8 cellular contexts compared by ENCODE assay signal in the genomic region with DNA sequence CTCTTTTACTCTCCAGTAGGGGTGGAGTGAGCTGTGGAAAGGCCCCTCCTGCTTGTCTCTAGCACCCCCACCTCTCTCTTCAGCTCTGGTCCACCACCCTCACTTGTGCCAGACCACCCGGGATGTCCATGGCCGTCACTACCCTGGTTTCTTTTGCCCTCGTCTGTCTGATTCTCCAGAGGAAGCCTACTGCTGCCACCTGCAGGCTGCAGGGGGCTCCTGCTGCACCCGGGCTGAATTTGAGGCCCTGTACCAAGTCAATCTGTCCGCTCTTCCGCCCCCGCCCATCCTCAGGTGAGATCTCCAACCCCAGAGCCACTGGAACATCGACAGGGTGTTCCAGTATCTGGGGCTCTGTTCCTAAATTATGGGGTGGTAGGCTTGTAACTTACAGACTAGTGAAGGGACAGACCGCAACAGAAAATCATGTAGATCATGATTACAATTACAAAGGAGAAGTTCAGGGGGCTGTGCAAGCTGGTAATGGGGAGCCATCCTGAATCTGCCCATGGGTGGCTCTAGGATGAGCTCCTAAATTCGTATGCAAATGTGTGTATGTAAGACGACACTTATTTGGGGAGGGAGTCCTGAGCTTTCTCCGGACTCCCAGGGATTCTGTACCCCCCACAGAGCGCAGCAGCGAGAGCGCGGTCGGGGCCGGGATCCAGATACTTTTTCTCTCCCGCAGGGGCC. TPM values are rescaled to one million over a fixed set of nuclear protein-coding genes. Genes with fewer than 3 reads are reported as not detected.
A peak's percentile ranks its signal among the peaks of the same experiment; 100 is the strongest.
DNase-seq lines count a peak whose midpoint lies in the region; ATAC-seq and TF ChIP-seq lines count a peak whose summit lies in the region.

No MANE protein-coding gene starts in this region.

- no peaks in the 10 kb centered on the region for H3K27me3 ChIP-seq in layer of hippocampus (ENCODE audit: control insufficient read depth, insufficient read depth, low read length)

- H3K27ac ChIP-seq in layer of hippocampus (ENCODE audit: low read depth, low read length), result peak overlapping the region; percentile 77

- DNase-seq in 8988T (peak; percentile 69), NCI-H460 (ENCODE audit: extremely low read depth, low read depth) (peak; percentile 75), choroid plexus epithelial cell (ENCODE audit: low read depth) (peak; percentile 89)
- peak; percentile 78 to 89 for DNase-seq in activated CD4-positive, alpha-beta T cell treated with anti-CD3 and anti-CD28 coated beads for 24 hours (ENCODE audit: low read depth in 2 of 2)
- DNase-seq in stimulated activated CD4-positive, alpha-beta T cell treated with anti-CD3 and anti-CD28 coated beads, Interleukin-1b, Interleukin-23, amount 100 ng/mL, for 24 hours (ENCODE audit: low read depth in 4 of 4, low spot score in 1 of 4), result peak; percentile 62 to 88 (median 67)

- ATAC-seq in GM18867 (IDR thresholded peaks at IDR 0.05; ENCODE audit: unreplicated experiment) (peak; percentile 28), HG03439 (IDR thresholded peaks at IDR 0.05; ENCODE audit: unreplicated experiment) (peak; percentile 22)

- H3K4me3 ChIP-seq in choroid plexus epithelial cell (ENCODE audit: low read depth, low read length), result peak overlapping the region; percentile 84

- peak; percentile 94 for TF ChIP-seq CTCF in choroid plexus epithelial cell (conservative IDR thresholded peaks at IDR 0.05; ENCODE audit: low read depth, low read length)

RNA-seq across cellular contexts. Expression of gene UNC45A, which starts 0.7 kb away (rescaled TPM):
- total RNA-seq in NCI-H460 (2014; rRNA removed; shearing (Covaris generic)), result 30.3 and 31.5 TPM in 2 replicates
- 55.7 and 62.0 TPM in 2 replicates for polyA plus RNA-seq in NCI-H460 (2014; cell fraction: nucleus; rRNA removed)

RNA-seq across cellular contexts. Expression of gene HDDC3, which starts 2.1 kb away (rescaled TPM):
- total RNA-seq in NCI-H460 (2014; rRNA removed; shearing (Covaris generic)), result 19.7 and 21.1 TPM in 2 replicates
- polyA plus RNA-seq in NCI-H460 (2014; cell fraction: nucleus; rRNA removed), result 26.2 and 40.1 TPM in 2 replicates

RNA-seq across cellular contexts. Expression of gene RCCD1, which starts 20.3 kb away (rescaled TPM):
- 24.1 TPM in 2 replicates for total RNA-seq in NCI-H460 (2014; rRNA removed; shearing (Covaris generic))
- polyA plus RNA-seq in NCI-H460 (2014; cell fraction: nucleus; rRNA removed), result 137 and 144 TPM in 2 replicates

RNA-seq across cellular contexts. Expression of gene MAN2A2, which starts 31.3 kb away (rescaled TPM):
- total RNA-seq in NCI-H460 (2014; rRNA removed; shearing (Covaris generic)), result 15.7 and 19.9 TPM in 2 replicates
- polyA plus RNA-seq in NCI-H460 (2014; cell fraction: nucleus; rRNA removed), result 48.6 and 59.5 TPM in 2 replicates

RNA-seq across cellular contexts. Expression of gene FES, which starts 50.1 kb away (rescaled TPM):
- total RNA-seq in NCI-H460 (2014; rRNA removed; shearing (Covaris generic)), result 0.59 TPM in 1 of 2 replicates, not detected in the other
- polyA plus RNA-seq in NCI-H460 (2014; cell fraction: nucleus; rRNA removed), result not detected in 2 replicates

Comparison
In these comparisons a context has a peak if more than half of its experiments do, and no peak if none do; other contexts are left out.
1. Peak in every context shown above with its lines: DNase-seq, ATAC-seq, H3K4me3 ChIP-seq and H3K27ac ChIP-seq.